ENCODE assay signal across 8 cellular contexts in the genomic region with DNA sequence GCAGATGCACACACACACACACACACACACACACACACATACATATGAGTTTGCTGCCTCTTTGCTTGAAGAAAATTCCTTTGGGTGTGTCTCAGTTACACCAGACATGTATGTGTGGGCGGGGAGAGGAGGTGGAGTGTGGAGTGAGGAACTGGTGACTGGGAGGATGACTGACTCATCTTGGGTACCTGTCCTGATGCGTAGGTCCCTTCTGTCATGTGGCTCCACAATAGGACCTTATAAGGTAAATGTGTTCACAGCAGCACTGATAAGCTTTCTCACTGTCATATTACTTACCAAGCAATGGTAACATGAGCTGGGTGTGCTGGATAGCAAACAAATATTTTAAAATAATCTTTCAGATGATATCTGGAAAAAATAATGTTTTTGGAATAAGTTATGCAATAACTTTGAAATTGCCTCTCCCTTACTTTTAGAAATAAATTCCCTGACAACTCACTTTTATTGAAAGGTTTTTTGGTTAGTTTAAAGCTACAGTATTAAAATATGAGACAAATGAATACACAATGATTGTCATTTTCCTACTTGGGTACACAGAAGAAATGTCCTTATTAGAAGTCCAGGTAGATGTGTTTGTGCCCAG. TPM values are rescaled to one million over a fixed set of nuclear protein-coding genes. Genes with fewer than 3 reads are reported as not detected.
A peak's percentile ranks its signal among the peaks of the same experiment; 100 is the strongest.
DNase-seq lines count a peak whose midpoint lies in the region; ATAC-seq lines count a peak whose summit lies in the region.

No MANE protein-coding gene starts in this region.

- intact Hi-C loops in cardiac septum (cut with DNase I): no loop called here

- ATAC-seq in GM18870 (IDR thresholded peaks at IDR 0.05; ENCODE audit: unreplicated experiment) (peak; percentile 67), HG03469 (IDR thresholded peaks at IDR 0.05; ENCODE audit: unreplicated experiment) (peak; percentile 88), HG02763 (IDR thresholded peaks at IDR 0.05; ENCODE audit: unreplicated experiment) (no peak), GM19324 (IDR thresholded peaks at IDR 0.05; ENCODE audit: low FRiP score, unreplicated experiment) (no peak), HG03571 (IDR thresholded peaks at IDR 0.05; ENCODE audit: unreplicated experiment) (no peak)
- ATAC-seq in activated naive CD8-positive, alpha-beta T cell treated with anti-CD3 and anti-CD28 coated beads, Interleukin-2, amount 10 ng/mL, durations not matched to agents 7 days and 5 days (ENCODE audit: low read depth): peak; percentile 78

- H3K9me3 Mint-ChIP-seq in activated naive CD8-positive, alpha-beta T cell treated with anti-CD3 and anti-CD28 coated beads, Interleukin-2, amount 10 ng/mL, durations not matched to agents 7 days and 5 days: no peaks in the 10 kb centered on the region

- no peak overlapping the region for H3K27ac Mint-ChIP-seq in activated naive CD8-positive, alpha-beta T cell treated with anti-CD3 and anti-CD28 coated beads, Interleukin-2, amount 10 ng/mL, durations not matched to agents 7 days and 5 days

- peaks cover 17% of the 10 kb centered on the region for H3K4me1 Mint-ChIP-seq in activated naive CD8-positive, alpha-beta T cell treated with anti-CD3 and anti-CD28 coated beads, Interleukin-2, amount 10 ng/mL, durations not matched to agents 7 days and 5 days

- no peak overlapping the region for H3K4me3 Mint-ChIP-seq in activated naive CD8-positive, alpha-beta T cell treated with anti-CD3 and anti-CD28 coated beads, Interleukin-2, amount 10 ng/mL, durations not matched to agents 7 days and 5 days

- peaks cover 4% of the 10 kb centered on the region for H3K27me3 Mint-ChIP-seq in activated naive CD8-positive, alpha-beta T cell treated with anti-CD3 and anti-CD28 coated beads, Interleukin-2, amount 10 ng/mL, durations not matched to agents 7 days and 5 days

- H3K36me3 Mint-ChIP-seq in activated naive CD8-positive, alpha-beta T cell treated with anti-CD3 and anti-CD28 coated beads, Interleukin-2, amount 10 ng/mL, durations not matched to agents 7 days and 5 days: peaks cover 1% of the 10 kb centered on the region

- no peak for DNase-seq in activated naive CD8-positive, alpha-beta T cell treated with anti-CD3 and anti-CD28 coated beads, Interleukin-2, amount 10 ng/mL, durations not matched to agents 7 days and 5 days
- DNase-seq in stimulated activated CD4-positive, alpha-beta T cell treated with anti-CD3 and anti-CD28 coated beads, Interleukin-1b, Interleukin-23, amount 100 ng/mL, for 48 hours: peak; percentile 75
- no peak for DNase-seq in cardiac septum (ENCODE audit: low spot score)

- POLR2A ChIA-PET in activated naive CD8-positive, alpha-beta T cell treated with anti-CD3 and anti-CD28 coated beads, Interleukin-2, amount 10 ng/mL, durations not matched to agents 7 days and 5 days (lab: Charles Lee): no interaction called here

RNA-seq across cellular contexts. Expression of gene SLC9A2, which starts 45.2 kb away (rescaled TPM):
- not detected for total RNA-seq in activated naive CD8-positive, alpha-beta T cell treated with anti-CD3 and anti-CD28 coated beads, Interleukin-2, amount 10 ng/mL, durations not matched to agents 7 days and 5 days
- total RNA-seq in cardiac septum: 0.08 TPM

Comparison
In these comparisons a context has a peak if more than half of its experiments do, and no peak if none do; other contexts are left out.
1. ATAC-seq: peak in GM18870 (single experiment), HG03469 (single experiment) and activated naive CD8-positive, alpha-beta T cell treated with anti-CD3 and anti-CD28 coated beads, Interleukin-2, amount 10 ng/mL, durations not matched to agents 7 days and 5 days (single experiment); none in HG02763 (single experiment), GM19324 (single experiment) and HG03571 (single experiment).